Comparison of ENCODE assay signal across 8 cellular contexts in the genomic region with DNA sequence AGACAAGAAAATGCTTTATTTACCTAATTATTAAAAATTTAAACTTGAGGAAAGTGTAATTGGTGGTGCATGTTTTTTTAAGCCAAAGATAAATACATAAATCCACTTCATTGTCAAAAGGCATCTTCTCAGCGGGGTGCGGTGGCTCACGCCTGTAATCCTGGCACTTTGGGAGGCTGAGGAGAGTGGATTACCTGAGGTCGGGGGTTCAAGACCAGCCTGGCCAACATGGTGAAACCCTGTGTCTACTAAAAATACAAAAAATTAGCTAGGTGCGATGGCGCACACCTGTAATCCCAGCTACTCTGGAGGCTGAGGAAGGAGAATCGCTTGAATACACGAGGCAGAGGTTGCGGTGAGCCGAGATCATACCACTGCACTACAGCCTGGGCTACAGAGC. TPM values are rescaled to one million over a fixed set of nuclear protein-coding genes. Genes with fewer than 3 reads are reported as not detected.
A peak's percentile ranks its signal among the peaks of the same experiment; 100 is the strongest.
DNase-seq lines count a peak whose midpoint lies in the region; ATAC-seq and TF ChIP-seq lines count a peak whose summit lies in the region.
"Not testable (repeated sequence)": the region's sequence is repeated elsewhere in the genome, so short reads cannot be mapped to it uniquely, and the experiment has no call there.

No MANE protein-coding gene starts in this region.

- H3K36me3 Mint-ChIP-seq in CD14-positive monocyte = peaks cover 0 to 10% of the 10 kb centered on the region in 2 donors
- H3K36me3 Mint-ChIP-seq in activated CD8-positive, alpha-beta memory T cell treated with anti-CD3 and anti-CD28 coated beads, Interleukin-2, amount 10 ng/mL, durations not matched to agents 7 days and 5 days; neural progenitor cell: not testable (repeated sequence)

- not testable (repeated sequence) for BruUV-seq in PC-9 (replicated peaks; lab: Mats Ljungman, UMichigan)

- POLR2A ChIA-PET in HEK293 (lab: Yijun Ruan, JAX); PC-9 (lab: Charles Lee; ENCODE audit: unreplicated experiment): not testable (repeated sequence)

- not testable (repeated sequence) for TF ChIP-seq CTCF in CD14-positive monocyte (IDR thresholded peaks at IDR 0.05); HEK293 (tag by site-specific recombination; IDR thresholded peaks at IDR 0.05); PC-9 (conservative IDR thresholded peaks at IDR 0.05); body of pancreas (IDR thresholded peaks at IDR 0.05); cardiac muscle cell (IDR thresholded peaks at IDR 0.05; ENCODE audit: low read depth, low read length); neural progenitor cell (IDR thresholded peaks at IDR 0.05); stomach (IDR thresholded peaks at IDR 0.05)

- not testable (repeated sequence) for H3K4me1 ChIP-seq in HEK293 (ENCODE audit: control insufficient read depth, insufficient read depth, low read length)
- H3K4me1 ChIP-seq in PC-9 (replicated peaks; ENCODE audit: insufficient read depth) (peaks cover 26% of the 10 kb centered on the region), body of pancreas (peaks cover 55% of the 10 kb centered on the region), cardiac muscle cell (ENCODE audit: low read depth) (peaks cover 15% of the 10 kb centered on the region), neural progenitor cell (peaks cover 26% of the 10 kb centered on the region), stomach (peaks cover 22 to 71% (median 57%) of the 10 kb centered on the region in 4 donors)

- not testable (repeated sequence) for H3K27me3 ChIP-seq in PC-9 (ENCODE audit: insufficient read depth, low read depth); body of pancreas; cardiac muscle cell; neural progenitor cell; stomach

- not testable (repeated sequence) for H3K9me3 Mint-ChIP-seq in CD14-positive monocyte; activated CD8-positive, alpha-beta memory T cell treated with anti-CD3 and anti-CD28 coated beads, Interleukin-2, amount 10 ng/mL, durations not matched to agents 7 days and 5 days (ENCODE audit: low read depth); neural progenitor cell

- TF ChIP-seq EP300 in stomach (IDR thresholded peaks at IDR 0.05) = not testable (repeated sequence)

- peak overlapping the region in 3 of 7 donors; percentile 31 to 46 (median 32) for H3K27ac Mint-ChIP-seq in CD14-positive monocyte
- peak overlapping the region; percentile 91 for H3K27ac Mint-ChIP-seq in activated CD8-positive, alpha-beta memory T cell treated with anti-CD3 and anti-CD28 coated beads, Interleukin-2, amount 10 ng/mL, durations not matched to agents 7 days and 5 days
- H3K27ac Mint-ChIP-seq in neural progenitor cell = not testable (repeated sequence)

- H3K79me2 ChIP-seq in PC-9 (ENCODE audit: low read depth) = peaks cover 74% of the 10 kb centered on the region
- H3K79me2 ChIP-seq in neural progenitor cell (ENCODE audit: low read depth) = peaks cover 75% of the 10 kb centered on the region

- H3K4me1 Mint-ChIP-seq in CD14-positive monocyte (peaks cover 47% of the 10 kb centered on the region), neural progenitor cell (peaks cover 34% of the 10 kb centered on the region)
- peaks cover 31% of the 10 kb centered on the region for H3K4me1 Mint-ChIP-seq in activated CD8-positive, alpha-beta memory T cell treated with anti-CD3 and anti-CD28 coated beads, Interleukin-2, amount 10 ng/mL, durations not matched to agents 7 days and 5 days

- intact Hi-C loops in CD14-positive monocyte (cut with micrococcal nuclease); body of pancreas (cut with DNase I); stomach (cut with DNase I; ENCODE audit: low total_unique reads): not testable (repeated sequence)
- intact Hi-C loops in PC-9 (cut with micrococcal nuclease; ENCODE audit: unreplicated experiment) = loop anchor here (5.0 to 10.0 kb wide), 2 partner anchors 90 to 242 kb away; a partner anchor contains a TSS

- not testable (repeated sequence) for H2AFZ ChIP-seq in PC-9; neural progenitor cell (replicated peaks)

- peak overlapping the region; percentile 49 to 94 for H3K4me3 Mint-ChIP-seq in CD14-positive monocyte
- H3K4me3 Mint-ChIP-seq in activated CD8-positive, alpha-beta memory T cell treated with anti-CD3 and anti-CD28 coated beads, Interleukin-2, amount 10 ng/mL, durations not matched to agents 7 days and 5 days = peak overlapping the region; percentile 93
- H3K4me3 Mint-ChIP-seq in neural progenitor cell = peak overlapping the region; percentile 96

- not testable (repeated sequence) for H3K9ac ChIP-seq in neural progenitor cell

- H4K20me1 ChIP-seq in PC-9 (ENCODE audit: insufficient read depth) (peaks cover 21% of the 10 kb centered on the region), neural progenitor cell (ENCODE audit: low read depth) (peaks cover 69% of the 10 kb centered on the region)

- H3K36me3 ChIP-seq in HEK293 (ENCODE audit: control insufficient read depth in 2 of 2, insufficient read depth in 1 of 2, low read length in 2 of 2); PC-9 (ENCODE audit: low read depth); body of pancreas (replicated peaks in 1 of 2; ENCODE audit: insufficient read depth in 1 of 2, low read depth in 2 of 2); cardiac muscle cell; neural progenitor cell; stomach: not testable (repeated sequence)

- H3K9me2 ChIP-seq in PC-9 (ENCODE audit: insufficient read depth) = not testable (repeated sequence)

- not testable (repeated sequence) for H3F3A ChIP-seq in PC-9 (ENCODE audit: insufficient read depth, low read depth)
- H3F3A ChIP-seq in neural progenitor cell (ENCODE audit: low read depth) = peaks cover 18% of the 10 kb centered on the region

- not testable (repeated sequence) for H3K9me3 ChIP-seq in HEK293 (ENCODE audit: control insufficient read depth, insufficient read depth, low read depth, low read length); PC-9 (ENCODE audit: insufficient read depth, low read depth); body of pancreas; cardiac muscle cell (ENCODE audit: low read depth); neural progenitor cell (ENCODE audit: low read depth); stomach

- not testable (repeated sequence) for ATAC-seq in activated CD8-positive, alpha-beta memory T cell treated with anti-CD3 and anti-CD28 coated beads, Interleukin-2, amount 10 ng/mL, durations not matched to agents 7 days and 5 days; body of pancreas

- CTCF ChIA-PET in HEK293 (lab: Yijun Ruan, JAX) = interaction anchor here (0.6 to 1.0 kb wide), 3 partner anchors 31 to 274 kb away, joined by 3 read pairs; no protein-coding TSS in a partner anchor
- CTCF ChIA-PET in PC-9 (lab: Charles Lee) = not testable (repeated sequence)
- CTCF ChIA-PET in activated CD8-positive, alpha-beta memory T cell treated with anti-CD3 and anti-CD28 coated beads, Interleukin-2, amount 10 ng/mL, durations not matched to agents 7 days and 5 days (lab: Charles Lee) = interaction anchor here (1.6 kb wide), 1 partner anchor 99 kb away, joined by 3 read pairs; no protein-coding TSS in a partner anchor

- not testable (repeated sequence) for TF ChIP-seq POLR2A in body of pancreas (IDR thresholded peaks at IDR 0.05); stomach (IDR thresholded peaks at IDR 0.05)

- H3K27me3 Mint-ChIP-seq in CD14-positive monocyte (ENCODE audit: low read depth in 3 of 3); activated CD8-positive, alpha-beta memory T cell treated with anti-CD3 and anti-CD28 coated beads, Interleukin-2, amount 10 ng/mL, durations not matched to agents 7 days and 5 days; neural progenitor cell (ENCODE audit: insufficient read depth, low read depth): not testable (repeated sequence)

- H3K4me2 ChIP-seq in PC-9 (peak overlapping the region; percentile 93), neural progenitor cell (peak overlapping the region; percentile 91)

- WGBS in body of pancreas, 2 donors = 86% methylated on average over 10 of the region's 10 CpGs
- 81 to 85% (median 83%) methylated on average over 10 of the region's 10 CpGs for WGBS in stomach, 5 donors

- H3K27ac ChIP-seq in HEK293 (ENCODE audit: extremely low read depth, low read depth, low read length); PC-9; cardiac muscle cell; neural progenitor cell: not testable (repeated sequence)
- H3K27ac ChIP-seq in body of pancreas (peak overlapping the region in 3 of 4 donors; percentile 99 to 100 (median 100)), stomach (peak overlapping the region in 3 of 5 donors; percentile 14 to 99 (median 92))

- H3K4me3 ChIP-seq in HEK293 (ENCODE audit: low read depth, low read length); PC-9; body of pancreas; neural progenitor cell: not testable (repeated sequence)
- peak overlapping the region; percentile 100 for H3K4me3 ChIP-seq in cardiac muscle cell
- H3K4me3 ChIP-seq in stomach = peak overlapping the region in 1 of 4 donors; percentile 83

- not testable (repeated sequence) for DNase-seq in CD14-positive monocyte (ENCODE audit: low spot score); PC-9; activated CD8-positive, alpha-beta memory T cell treated with anti-CD3 and anti-CD28 coated beads, Interleukin-2, amount 10 ng/mL, durations not matched to agents 7 days and 5 days; body of pancreas; cardiac muscle cell (ENCODE audit: low read depth in 1 of 2, low spot score in 1 of 2); neural progenitor cell (ENCODE audit: low spot score); stomach

RNA-seq across cellular contexts. Expression of a gene that starts 3.1 kb away (rescaled TPM):
- polyA plus RNA-seq in CD14-positive monocyte (1 to 10 TPM; 4.5 to 7.3 TPM), cardiac muscle cell (22.8 and 30.9 TPM in 2 replicates), stomach (1 to 10 TPM; 5.0 to 6.4 (median 6.3) TPM)
- total RNA-seq in PC-9 (2021) (54.3 and 64.1 TPM in 2 replicates), body of pancreas (10 to 100 TPM; 58.9 to 71.5 TPM), cardiac muscle cell (21.4 and 37.3 TPM in 2 replicates), neural progenitor cell (ENCODE audit: low replicate concordance) (25.7 and 26.4 TPM in 2 replicates), stomach (100 to 1,000 TPM in 3 of 5 donors, 10 to 100 TPM in 2; 74.4 to 248 (median 101) TPM)
- total RNA-seq in activated CD8-positive, alpha-beta memory T cell treated with anti-CD3 and anti-CD28 coated beads, Interleukin-2, amount 10 ng/mL, durations not matched to agents 7 days and 5 days = 10 to 100 TPM; 58.2 to 86.6 TPM
